In the genomic region with DNA sequence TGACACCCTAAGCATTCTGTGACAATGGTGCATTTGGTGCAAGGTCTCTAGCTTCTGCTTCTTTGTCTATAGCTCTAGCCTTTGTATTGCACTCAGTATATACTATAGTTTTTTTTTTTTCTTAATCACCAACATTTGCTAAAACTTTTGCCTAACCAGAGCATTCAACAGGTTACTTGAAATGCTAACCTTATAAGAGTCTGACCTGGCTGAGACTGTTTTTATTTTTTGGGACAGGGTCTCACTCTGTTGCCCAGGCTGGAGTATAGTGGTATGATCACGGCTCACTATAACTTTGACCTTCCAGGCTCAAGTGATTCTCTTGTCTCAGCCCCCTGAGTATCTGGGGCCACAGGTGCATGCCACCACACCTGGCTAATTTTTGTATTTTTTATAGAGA, we compare ENCODE assay signal across 1 cellular context.
TF ChIP-seq lines count a peak whose summit lies in the region.

No MANE protein-coding gene starts in this region.

TF ChIP-seq in GM23338, 12 proteins besides CTCF, POLR2A, EP300 and RAD21:
- TF ChIP-seq, protein P1, sequence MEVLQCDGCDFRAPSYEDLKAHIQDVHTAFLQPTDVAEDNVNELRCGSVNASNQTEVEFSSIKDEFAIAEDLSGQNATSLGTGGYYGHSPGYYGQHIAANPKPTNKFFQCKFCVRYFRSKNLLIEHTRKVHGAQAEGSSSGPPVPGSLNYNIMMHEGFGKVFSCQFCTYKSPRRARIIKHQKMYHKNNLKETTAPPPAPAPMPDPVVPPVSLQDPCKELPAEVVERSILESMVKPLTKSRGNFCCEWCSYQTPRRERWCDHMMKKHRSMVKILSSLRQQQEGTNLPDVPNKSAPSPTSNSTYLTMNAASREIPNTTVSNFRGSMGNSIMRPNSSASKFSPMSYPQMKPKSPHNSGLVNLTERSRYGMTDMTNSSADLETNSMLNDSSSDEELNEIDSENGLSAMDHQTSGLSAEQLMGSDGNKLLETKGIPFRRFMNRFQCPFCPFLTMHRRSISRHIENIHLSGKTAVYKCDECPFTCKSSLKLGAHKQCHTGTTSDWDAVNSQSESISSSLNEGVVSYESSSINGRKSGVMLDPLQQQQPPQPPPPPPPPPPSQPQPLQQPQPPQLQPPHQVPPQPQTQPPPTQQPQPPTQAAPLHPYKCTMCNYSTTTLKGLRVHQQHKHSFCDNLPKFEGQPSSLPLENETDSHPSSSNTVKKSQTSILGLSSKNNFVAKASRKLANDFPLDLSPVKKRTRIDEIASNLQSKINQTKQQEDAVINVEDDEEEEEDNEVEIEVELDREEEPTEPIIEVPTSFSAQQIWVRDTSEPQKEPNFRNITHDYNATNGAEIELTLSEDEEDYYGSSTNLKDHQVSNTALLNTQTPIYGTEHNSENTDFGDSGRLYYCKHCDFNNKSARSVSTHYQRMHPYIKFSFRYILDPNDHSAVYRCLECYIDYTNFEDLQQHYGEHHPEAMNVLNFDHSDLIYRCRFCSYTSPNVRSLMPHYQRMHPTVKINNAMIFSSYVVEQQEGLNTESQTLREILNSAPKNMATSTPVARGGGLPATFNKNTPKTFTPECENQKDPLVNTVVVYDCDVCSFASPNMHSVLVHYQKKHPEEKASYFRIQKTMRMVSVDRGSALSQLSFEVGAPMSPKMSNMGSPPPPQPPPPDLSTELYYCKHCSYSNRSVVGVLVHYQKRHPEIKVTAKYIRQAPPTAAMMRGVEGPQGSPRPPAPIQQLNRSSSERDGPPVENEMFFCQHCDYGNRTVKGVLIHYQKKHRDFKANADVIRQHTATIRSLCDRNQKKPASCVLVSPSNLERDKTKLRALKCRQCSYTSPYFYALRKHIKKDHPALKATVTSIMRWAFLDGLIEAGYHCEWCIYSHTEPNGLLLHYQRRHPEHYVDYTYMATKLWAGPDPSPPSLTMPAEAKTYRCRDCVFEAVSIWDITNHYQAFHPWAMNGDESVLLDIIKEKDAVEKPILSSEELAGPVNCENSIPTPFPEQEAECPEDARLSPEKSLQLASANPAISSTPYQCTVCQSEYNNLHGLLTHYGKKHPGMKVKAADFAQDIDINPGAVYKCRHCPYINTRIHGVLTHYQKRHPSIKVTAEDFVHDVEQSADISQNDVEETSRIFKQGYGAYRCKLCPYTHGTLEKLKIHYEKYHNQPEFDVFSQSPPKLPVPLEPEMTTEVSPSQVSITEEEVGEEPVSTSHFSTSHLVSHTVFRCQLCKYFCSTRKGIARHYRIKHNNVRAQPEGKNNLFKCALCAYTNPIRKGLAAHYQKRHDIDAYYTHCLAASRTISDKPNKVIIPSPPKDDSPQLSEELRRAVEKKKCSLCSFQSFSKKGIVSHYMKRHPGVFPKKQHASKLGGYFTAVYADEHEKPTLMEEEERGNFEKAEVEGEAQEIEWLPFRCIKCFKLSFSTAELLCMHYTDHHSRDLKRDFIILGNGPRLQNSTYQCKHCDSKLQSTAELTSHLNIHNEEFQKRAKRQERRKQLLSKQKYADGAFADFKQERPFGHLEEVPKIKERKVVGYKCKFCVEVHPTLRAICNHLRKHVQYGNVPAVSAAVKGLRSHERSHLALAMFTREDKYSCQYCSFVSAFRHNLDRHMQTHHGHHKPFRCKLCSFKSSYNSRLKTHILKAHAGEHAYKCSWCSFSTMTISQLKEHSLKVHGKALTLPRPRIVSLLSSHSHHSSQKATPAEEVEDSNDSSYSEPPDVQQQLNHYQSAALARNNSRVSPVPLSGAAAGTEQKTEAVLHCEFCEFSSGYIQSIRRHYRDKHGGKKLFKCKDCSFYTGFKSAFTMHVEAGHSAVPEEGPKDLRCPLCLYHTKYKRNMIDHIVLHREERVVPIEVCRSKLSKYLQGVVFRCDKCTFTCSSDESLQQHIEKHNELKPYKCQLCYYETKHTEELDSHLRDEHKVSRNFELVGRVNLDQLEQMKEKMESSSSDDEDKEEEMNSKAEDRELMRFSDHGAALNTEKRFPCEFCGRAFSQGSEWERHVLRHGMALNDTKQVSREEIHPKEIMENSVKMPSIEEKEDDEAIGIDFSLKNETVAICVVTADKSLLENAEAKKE (CRISPR knock-in tag; IDR thresholded peaks at IDR 0.05): no peak
- TF ChIP-seq, protein P2, sequence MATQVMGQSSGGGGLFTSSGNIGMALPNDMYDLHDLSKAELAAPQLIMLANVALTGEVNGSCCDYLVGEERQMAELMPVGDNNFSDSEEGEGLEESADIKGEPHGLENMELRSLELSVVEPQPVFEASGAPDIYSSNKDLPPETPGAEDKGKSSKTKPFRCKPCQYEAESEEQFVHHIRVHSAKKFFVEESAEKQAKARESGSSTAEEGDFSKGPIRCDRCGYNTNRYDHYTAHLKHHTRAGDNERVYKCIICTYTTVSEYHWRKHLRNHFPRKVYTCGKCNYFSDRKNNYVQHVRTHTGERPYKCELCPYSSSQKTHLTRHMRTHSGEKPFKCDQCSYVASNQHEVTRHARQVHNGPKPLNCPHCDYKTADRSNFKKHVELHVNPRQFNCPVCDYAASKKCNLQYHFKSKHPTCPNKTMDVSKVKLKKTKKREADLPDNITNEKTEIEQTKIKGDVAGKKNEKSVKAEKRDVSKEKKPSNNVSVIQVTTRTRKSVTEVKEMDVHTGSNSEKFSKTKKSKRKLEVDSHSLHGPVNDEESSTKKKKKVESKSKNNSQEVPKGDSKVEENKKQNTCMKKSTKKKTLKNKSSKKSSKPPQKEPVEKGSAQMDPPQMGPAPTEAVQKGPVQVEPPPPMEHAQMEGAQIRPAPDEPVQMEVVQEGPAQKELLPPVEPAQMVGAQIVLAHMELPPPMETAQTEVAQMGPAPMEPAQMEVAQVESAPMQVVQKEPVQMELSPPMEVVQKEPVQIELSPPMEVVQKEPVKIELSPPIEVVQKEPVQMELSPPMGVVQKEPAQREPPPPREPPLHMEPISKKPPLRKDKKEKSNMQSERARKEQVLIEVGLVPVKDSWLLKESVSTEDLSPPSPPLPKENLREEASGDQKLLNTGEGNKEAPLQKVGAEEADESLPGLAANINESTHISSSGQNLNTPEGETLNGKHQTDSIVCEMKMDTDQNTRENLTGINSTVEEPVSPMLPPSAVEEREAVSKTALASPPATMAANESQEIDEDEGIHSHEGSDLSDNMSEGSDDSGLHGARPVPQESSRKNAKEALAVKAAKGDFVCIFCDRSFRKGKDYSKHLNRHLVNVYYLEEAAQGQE (IDR thresholded peaks at IDR 0.05; ENCODE audit: unreplicated experiment): no peak
- TF ChIP-seq JUNB (IDR thresholded peaks at IDR 0.05; ENCODE audit: unreplicated experiment) (no peak), POLR2AphosphoS5 (IDR thresholded peaks at IDR 0.05; ENCODE audit: low read depth) (no peak), CREB1 (CRISPR knock-in tag; IDR thresholded peaks at IDR 0.05; ENCODE audit: low read depth) (no peak), NANOG (IDR thresholded peaks at IDR 0.05; ENCODE audit: borderline replicate concordance) (no peak), ZNF331 (CRISPR knock-in tag; IDR thresholded peaks at IDR 0.05; ENCODE audit: low read depth) (no peak), EZH2 (IDR thresholded peaks at IDR 0.05; ENCODE audit: low read depth, unreplicated experiment) (no peak), ZNF114 (CRISPR knock-in tag; IDR thresholded peaks at IDR 0.05) (no peak), STAT1 (IDR thresholded peaks at IDR 0.05; ENCODE audit: unreplicated experiment) (no peak), EZH2phosphoT487 (IDR thresholded peaks at IDR 0.05; ENCODE audit: unreplicated experiment) (no peak)
- TF ChIP-seq, protein P3, sequence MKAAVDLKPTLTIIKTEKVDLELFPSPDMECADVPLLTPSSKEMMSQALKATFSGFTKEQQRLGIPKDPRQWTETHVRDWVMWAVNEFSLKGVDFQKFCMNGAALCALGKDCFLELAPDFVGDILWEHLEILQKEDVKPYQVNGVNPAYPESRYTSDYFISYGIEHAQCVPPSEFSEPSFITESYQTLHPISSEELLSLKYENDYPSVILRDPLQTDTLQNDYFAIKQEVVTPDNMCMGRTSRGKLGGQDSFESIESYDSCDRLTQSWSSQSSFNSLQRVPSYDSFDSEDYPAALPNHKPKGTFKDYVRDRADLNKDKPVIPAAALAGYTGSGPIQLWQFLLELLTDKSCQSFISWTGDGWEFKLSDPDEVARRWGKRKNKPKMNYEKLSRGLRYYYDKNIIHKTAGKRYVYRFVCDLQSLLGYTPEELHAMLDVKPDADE (IDR thresholded peaks at IDR 0.05): no peak
